19 cellular contexts compared by ENCODE assay signal in genomic region chr5:2165203-2165602, GRCh38.
DNase-seq lines count a peak whose midpoint lies in the region; ATAC-seq, FAIRE-seq and TF ChIP-seq lines count a peak whose summit lies in the region.
"Had no signal": no experiment of that assay in that cellular context is flagged by ENCODE, and none has a peak within 500 bp of the region (broad histone marks: within the 10 kb centered on the region; RNA-seq: fewer than 3 reads in every experiment).

No MANE protein-coding gene starts in this region.

- H3F3A ChIP-seq in GM23338 (replicated peaks; ENCODE audit: low read depth), result 0 out of 2 replicates have a peak, but pooled peaks cover 5% of the 10 kb centered on the region

- DNase-seq in GM23338 (ENCODE audit: low spot score) (no peak), bronchial epithelial cell (ENCODE audit: low read depth) (no peak), right lobe of liver (peak in 2 of 3 donors; percentile 25 to 32), spleen (peak; percentile 51), OCI-M2 (lab: John Stamatoyannopoulos, UW; ENCODE audit: unreplicated experiment) (no peak), NCI-H446 treated with DMSO at 0.1 percent for 48 hours (lab: John Stamatoyannopoulos, UW) (no peak)
- DNase-seq: CD8-positive, alpha-beta T cell; COR-L47; DMS 273 treated with DMSO at 0.1 percent for 48 hours; DMS53; DND-41; EL; HCEC 1CT had no signal

- ATAC-seq in GM23338 (no peak; the same call in 2 of the 3 replicates), right lobe of liver (no peak), HG03457 (IDR thresholded peaks at IDR 0.05; ENCODE audit: unreplicated experiment) (no peak)
- ATAC-seq: CD8-positive, alpha-beta T cell had no signal

- H3K4me3 Mint-ChIP-seq in GM23338, result no peak overlapping the region
- H3K4me3 Mint-ChIP-seq: B cell; CD8-positive, alpha-beta T cell had no signal

- H3K9me2 ChIP-seq in GM23338 (ENCODE audit: insufficient read depth), result no peaks in the 10 kb centered on the region

- H3K36me3 ChIP-seq in GM23338 (ENCODE audit: insufficient read depth), result no peaks in the 10 kb centered on the region
- H3K36me3 ChIP-seq in bronchial epithelial cell (ENCODE audit: control insufficient read depth, insufficient read depth, low read length), result no peaks in the 10 kb centered on the region
- no peaks in the 10 kb centered on the region for H3K36me3 ChIP-seq in right lobe of liver
- H3K36me3 ChIP-seq in spleen, result no peaks in the 10 kb centered on the region
- H3K36me3 ChIP-seq: BLaER1 treated with 17β-estradiol and CSF1 and Interleukin-3, amounts not matched to agents 10 nM and 100 nM had no signal

- no peaks in the 10 kb centered on the region for H3K27me3 ChIP-seq in GM23338 (ENCODE audit: insufficient read depth)
- no peaks in the 10 kb centered on the region for H3K27me3 ChIP-seq in bronchial epithelial cell (ENCODE audit: control insufficient read depth, insufficient read depth, low read length)
- H3K27me3 ChIP-seq in right lobe of liver, result no peaks in the 10 kb centered on the region
- H3K27me3 ChIP-seq in spleen (replicated peaks in 1 of 7), result peaks cover 0 to 26% (median 0%) of the 10 kb centered on the region in 7 donors
- H3K27me3 ChIP-seq: BLaER1 treated with 17β-estradiol and CSF1 and Interleukin-3, amounts not matched to agents 10 nM and 100 nM had no signal

- H3K4me3 ChIP-seq in GM23338 (peak overlapping the region; percentile 29; the same call in 1 of the 2 replicates), bronchial epithelial cell (ENCODE audit: low read depth, low read length) (no peak overlapping the region), right lobe of liver (no peak overlapping the region), spleen (no peak overlapping the region)
- H3K4me3 ChIP-seq: BLaER1 treated with 17β-estradiol and CSF1 and Interleukin-3, amounts not matched to agents 10 nM and 100 nM had no signal

- TF ChIP-seq POLR2A in right lobe of liver (IDR thresholded peaks at IDR 0.05) (no peak), spleen (IDR thresholded peaks at IDR 0.05) (no peak)

- H3K4me1 ChIP-seq in GM23338 (ENCODE audit: insufficient read depth), result peaks cover 22% of the 10 kb centered on the region
- H3K4me1 ChIP-seq in right lobe of liver, result no peaks in the 10 kb centered on the region
- no peaks in the 10 kb centered on the region for H3K4me1 ChIP-seq in spleen

- no peaks in the 10 kb centered on the region for H4K20me1 ChIP-seq in GM23338 (replicated peaks; ENCODE audit: insufficient read depth)
- H4K20me1 ChIP-seq: BLaER1 treated with 17β-estradiol and CSF1 and Interleukin-3, amounts not matched to agents 10 nM and 100 nM had no signal

- intact Hi-C loops in right lobe of liver (cut with DNase I) (no loop called here), spleen (cut with DNase I; ENCODE audit: low total_unique reads) (no loop called here)

- H2AFZ ChIP-seq in GM23338, result no peak overlapping the region

- H3K27ac ChIP-seq in GM23338 (ENCODE audit: low read depth), result no peak overlapping the region
- no peak overlapping the region for H3K27ac ChIP-seq in right lobe of liver
- H3K27ac ChIP-seq in spleen, result no peak overlapping the region
- H3K27ac ChIP-seq: BLaER1 treated with 17β-estradiol and CSF1 and Interleukin-3, amounts not matched to agents 10 nM and 100 nM had no signal

- H3K79me2 ChIP-seq in GM23338 (replicated peaks; ENCODE audit: insufficient read depth), result no peaks in the 10 kb centered on the region

- H3K4me2 ChIP-seq in GM23338, result peak overlapping the region; percentile 73; the same call in 1 of the 2 replicates
- H3K4me2 ChIP-seq: BLaER1 treated with 17β-estradiol and CSF1 and Interleukin-3, amounts not matched to agents 10 nM and 100 nM had no signal

- no peaks in the 10 kb centered on the region; the same call in 2 of the 3 replicates for H3K9me3 Mint-ChIP-seq in GM23338
- H3K9me3 Mint-ChIP-seq: CD8-positive, alpha-beta T cell had no signal

- H3K36me3 Mint-ChIP-seq in GM23338 (ENCODE audit: low read depth), result no peaks in the 10 kb centered on the region
- H3K36me3 Mint-ChIP-seq: CD8-positive, alpha-beta T cell had no signal

- H3K9me3 ChIP-seq in right lobe of liver, result no peaks in the 10 kb centered on the region
- no peaks in the 10 kb centered on the region for H3K9me3 ChIP-seq in spleen
- H3K9me3 ChIP-seq: BLaER1 treated with 17β-estradiol and CSF1 and Interleukin-3, amounts not matched to agents 10 nM and 100 nM had no signal

- peak; percentile 86 for FAIRE-seq in bronchial epithelial cell (lab: Jason Lieb, UNC)
- FAIRE-seq: GM12891, GM19239, H54 had no signal

- TF ChIP-seq CTCF in GM23338 (conservative IDR thresholded peaks at IDR 0.05; ENCODE audit: low read depth in 2 of 2) (no peak), bronchial epithelial cell (IDR thresholded peaks at IDR 0.05; ENCODE audit: insufficient read depth, low read length, severe bottlenecking) (no peak), right lobe of liver (IDR thresholded peaks at IDR 0.05) (no peak), spleen (IDR thresholded peaks at IDR 0.05 in 8 of 11, conservative IDR thresholded peaks at IDR 0.05 in 3 of 11) (no peak)

- WGBS in right lobe of liver (ENCODE audit: insufficient coverage, low coverage, low lambda C conversion rate, missing lambda C conversion rate), result 44% methylated on average over 9 of the region's 15 CpGs
- WGBS in spleen, 5 donors, result 68 to 75% (median 71%) methylated on average over 12 to 15 of the region's 15 CpGs

- H3K4me1 Mint-ChIP-seq in GM23338, result peaks cover 26% of the 10 kb centered on the region
- H3K4me1 Mint-ChIP-seq: B cell had no signal

- H3K27ac Mint-ChIP-seq in GM23338, result no peak overlapping the region; the same call in 1 of the 2 replicates
- H3K27ac Mint-ChIP-seq: B cell; CD8-positive, alpha-beta T cell had no signal

- peaks cover 16% of the 10 kb centered on the region for H3K27me3 Mint-ChIP-seq in GM23338 (ENCODE audit: insufficient read depth, low read depth, poor library complexity)

TF ChIP-seq in GM23338, 12 proteins besides CTCF, POLR2A, EP300 and RAD21 (continues in another document):
- no peak for TF ChIP-seq JUNB (IDR thresholded peaks at IDR 0.05; ENCODE audit: unreplicated experiment)
- TF ChIP-seq ZNF331 (CRISPR knock-in tag; IDR thresholded peaks at IDR 0.05; ENCODE audit: low read depth), result no peak
- TF ChIP-seq REST (IDR thresholded peaks at IDR 0.05; ENCODE audit: unreplicated experiment), result no peak

Comparison
In these comparisons a context has a peak if more than half of its experiments do, and no peak if none do; other contexts are left out.
1. DNase-seq: peak in right lobe of liver (2 of 3) and spleen (single experiment); none in GM23338 (single experiment), bronchial epithelial cell (single experiment), OCI-M2 (single experiment) and NCI-H446 treated with DMSO at 0.1 percent for 48 hours (single experiment).